In genomic region chr22:41094036-41094435, GRCh38 we compare ENCODE assay signal across 9 cellular contexts. TPM values are rescaled to one million over a fixed set of nuclear protein-coding genes. Genes with fewer than 3 reads are reported as not detected.
DNase-seq lines count a peak whose midpoint lies in the region; ATAC-seq and TF ChIP-seq lines count a peak whose summit lies in the region.
"Had no signal": no experiment of that assay in that cellular context is flagged by ENCODE, and none has a peak within 500 bp of the region (broad histone marks: within the 10 kb centered on the region; RNA-seq: fewer than 3 reads in every experiment).

No MANE protein-coding gene starts in this region.

- H3K9me3 ChIP-seq in spleen, result no peaks in the 10 kb centered on the region

- H3K4me1 Mint-ChIP-seq in activated T-cell treated with anti-CD3 and anti-CD28 coated beads, Interleukin-2, amount 50 U/mL, for 72 hours (ENCODE audit: low read depth), result peaks cover 50% of the 10 kb centered on the region

- H3K9me3 Mint-ChIP-seq in activated T-cell treated with anti-CD3 and anti-CD28 coated beads, Interleukin-2, amount 50 U/mL, for 72 hours, result peaks cover 0 to 2% of the 10 kb centered on the region in 2 donors

- ATAC-seq in activated T-cell treated with anti-CD3 and anti-CD28 coated beads, Interleukin-2, amount 50 U/mL, for 72 hours (replicated peaks in 1 of 2), result no peak
- ATAC-seq in GM18502 (IDR thresholded peaks at IDR 0.05; ENCODE audit: poor library complexity, unreplicated experiment), result no peak
- no peak for ATAC-seq in GM18498 (IDR thresholded peaks at IDR 0.05; ENCODE audit: unreplicated experiment)

- H3K36me3 Mint-ChIP-seq in activated T-cell treated with anti-CD3 and anti-CD28 coated beads, Interleukin-2, amount 50 U/mL, for 72 hours (ENCODE audit: insufficient read depth in 2 of 2), result peaks cover 13 to 17% of the 10 kb centered on the region in 2 donors

- peaks cover 0 to 9% (median 0%) of the 10 kb centered on the region in 6 donors for H3K36me3 ChIP-seq in spleen

- DNase-seq in NCI-H1105 treated with DMSO at 0.1 percent for 48 hours (lab: John Stamatoyannopoulos, UW) (peak; percentile 12), NCI-H1105 (lab: John Stamatoyannopoulos, UW) (no peak), Kasumi-1 (lab: John Stamatoyannopoulos, UW) (peak; percentile 50 to 63), spleen (no peak)
- peak; percentile 15 to 16 for DNase-seq in activated T-cell treated with anti-CD3 and anti-CD28 coated beads, Interleukin-2, amount 50 U/mL, for 72 hours

- no peak for TF ChIP-seq CTCF in spleen (IDR thresholded peaks at IDR 0.05 in 8 of 11, conservative IDR thresholded peaks at IDR 0.05 in 3 of 11)

- no peaks in the 10 kb centered on the region for H3K27me3 ChIP-seq in spleen (replicated peaks in 1 of 7)

- no peak for TF ChIP-seq POLR2A in spleen (IDR thresholded peaks at IDR 0.05)

- H3K27me3 Mint-ChIP-seq in activated T-cell treated with anti-CD3 and anti-CD28 coated beads, Interleukin-2, amount 50 U/mL, for 72 hours (ENCODE audit: low read depth), result no peaks in the 10 kb centered on the region

- peak overlapping the region in 6 of 8 donors; percentile 100 for H3K27ac ChIP-seq in spleen
- H3K27ac ChIP-seq: C4-2B had no signal

- H3K4me3 Mint-ChIP-seq in activated T-cell treated with anti-CD3 and anti-CD28 coated beads, Interleukin-2, amount 50 U/mL, for 72 hours, result peak overlapping the region; percentile 96 to 100

- intact Hi-C loops in spleen (cut with DNase I; ENCODE audit: low total_unique reads), result loop anchor here (10.0 kb wide), 1 partner anchor 69 kb away; no protein-coding TSS in a partner anchor

- H3K4me1 ChIP-seq in spleen, result peaks cover 44 to 71% (median 66%) of the 10 kb centered on the region in 6 donors

- 0 to 1% (median 0%) methylated on average over 4 of the region's 4 CpGs for WGBS in spleen, 5 donors

- H3K4me3 ChIP-seq in iPS-11a (ENCODE audit: low read depth, low read length), result peak overlapping the region; percentile 88
- peak overlapping the region; percentile 72 to 92 (median 82) for H3K4me3 ChIP-seq in spleen

- peak overlapping the region; percentile 100 for H3K27ac Mint-ChIP-seq in activated T-cell treated with anti-CD3 and anti-CD28 coated beads, Interleukin-2, amount 50 U/mL, for 72 hours

RNA-seq across cellular contexts. Expression of gene EP300, which starts 1.6 kb away (rescaled TPM):
- total RNA-seq in activated T-cell treated with anti-CD3 and anti-CD28 coated beads, Interleukin-2, amount 50 U/mL, for 72 hours, result 10 to 100 TPM; 58.9 to 65.8 TPM
- 100 to 1,000 TPM in 6 of 7 donors, 10 to 100 TPM in 1; 93.4 to 196 (median 124) TPM for total RNA-seq in spleen
- polyA plus RNA-seq in spleen, result 10 to 100 TPM in 1 of 3 donors, 1 to 10 TPM in 2; 3.9 to 16.0 (median 4.9) TPM

Comparison
In these comparisons a context has a peak if more than half of its experiments do, and no peak if none do; other contexts are left out.
1. DNase-seq: peak in NCI-H1105 treated with DMSO at 0.1 percent for 48 hours (single experiment), Kasumi-1 (2 of 2) and activated T-cell treated with anti-CD3 and anti-CD28 coated beads, Interleukin-2, amount 50 U/mL, for 72 hours (2 of 2); none in NCI-H1105 (single experiment) and spleen (single experiment).